ENCODE assay signal across 14 cellular contexts in genomic region chr1:33244143-33244808, GRCh38. TPM values are rescaled to one million over a fixed set of nuclear protein-coding genes. Genes with fewer than 3 reads are reported as not detected.
DNase-seq lines count a peak whose midpoint lies in the region; ATAC-seq and TF ChIP-seq lines count a peak whose summit lies in the region.
"Had no signal": no experiment of that assay in that cellular context is flagged by ENCODE, and none has a peak within 500 bp of the region (broad histone marks: within the 10 kb centered on the region; RNA-seq: fewer than 3 reads in every experiment).

No MANE protein-coding gene starts in this region.

- H3K4me1 ChIP-seq in HEK293 (ENCODE audit: control insufficient read depth, insufficient read depth, low read length) = no peaks in the 10 kb centered on the region
- H3K4me1 ChIP-seq: esophagus muscularis mucosa had no signal

- intact Hi-C loops in CD4-positive, alpha-beta T cell (cut with DNase I, micrococcal nuclease) = no loop called here

- 0 out of 2 replicates have a peak overlapping the region, but pooled peaks have one; percentile 23 for H3K27ac ChIP-seq in 22Rv1
- H3K27ac ChIP-seq in HEK293 (ENCODE audit: extremely low read depth, low read depth, low read length) = no peak overlapping the region
- peak overlapping the region; percentile 21; the same call in 1 of the 2 replicates for H3K27ac ChIP-seq in SK-N-MC
- no peak overlapping the region for H3K27ac ChIP-seq in CD4-positive, alpha-beta T cell (ENCODE audit: low read depth, low read length)
- H3K27ac ChIP-seq: esophagus muscularis mucosa had no signal

- H3K9me3 Mint-ChIP-seq in CD4-positive, alpha-beta T cell = no peaks in the 10 kb centered on the region
- H3K9me3 Mint-ChIP-seq: central memory CD8-positive, alpha-beta T cell; stimulated activated naive B cell treated with anti-CD40 and anti-IgM and Interleukin-4, amounts not matched to agents 10 μg/mL and 1 μg/mL and 100 μg/mL, for 72 hours had no signal

- H3K9ac ChIP-seq in SK-N-MC (ENCODE audit: insufficient read length) = peak overlapping the region; percentile 34

- no peak overlapping the region for H3K4me3 ChIP-seq in HEK293 (ENCODE audit: low read depth, low read length)
- H3K4me3 ChIP-seq in SK-N-MC = no peak overlapping the region
- H3K4me3 ChIP-seq: esophagus muscularis mucosa had no signal

- CTCF ChIA-PET in HEK293 (lab: Yijun Ruan, JAX) = interaction anchor here (0.9 kb wide), 1 partner anchor 366 kb away, joined by 3 read pairs; no protein-coding TSS in a partner anchor
- CTCF ChIA-PET in CD4-positive, alpha-beta T cell (lab: Charles Lee) = no interaction called here

- H3K36me3 Mint-ChIP-seq in CD4-positive, alpha-beta T cell (ENCODE audit: low read depth) = no peaks in the 10 kb centered on the region
- H3K36me3 Mint-ChIP-seq: stimulated activated naive B cell treated with anti-CD40 and anti-IgM and Interleukin-4, amounts not matched to agents 10 μg/mL and 1 μg/mL and 100 μg/mL, for 72 hours had no signal

- no peaks in the 10 kb centered on the region for H3K4me1 Mint-ChIP-seq in CD4-positive, alpha-beta T cell (ENCODE audit: low read depth)
- H3K4me1 Mint-ChIP-seq: central memory CD8-positive, alpha-beta T cell; stimulated activated naive B cell treated with anti-CD40 and anti-IgM and Interleukin-4, amounts not matched to agents 10 μg/mL and 1 μg/mL and 100 μg/mL, for 72 hours had no signal

- H3K4me3 Mint-ChIP-seq in CD4-positive, alpha-beta T cell = no peak overlapping the region
- H3K4me3 Mint-ChIP-seq: activated CD8-positive, alpha-beta T cell treated with anti-CD3 and anti-CD28 coated beads, Interleukin-2, amount 10 ng/mL, durations not matched to agents 7 days and 5 days; central memory CD8-positive, alpha-beta T cell; stimulated activated naive B cell treated with anti-CD40 and anti-IgM and Interleukin-4, amounts not matched to agents 10 μg/mL and 1 μg/mL and 100 μg/mL, for 72 hours had no signal

- DNase-seq in SK-N-MC (ENCODE audit: low read depth, low spot score) (no peak), foreskin melanocyte (peak; percentile 100), NCI-H1417 (lab: John Stamatoyannopoulos, UW) (no peak), OCI-M1 (lab: John Stamatoyannopoulos, UW) (no peak), DMS79 (lab: John Stamatoyannopoulos, UW) (no peak)
- no peak for DNase-seq in CD4-positive, alpha-beta T cell
- DNase-seq: activated CD8-positive, alpha-beta T cell treated with anti-CD3 and anti-CD28 coated beads, Interleukin-2, amount 10 ng/mL, durations not matched to agents 7 days and 5 days; activated gamma-delta T cell; stimulated activated CD4-positive, alpha-beta T cell treated with anti-CD3 and anti-CD28 coated beads, Interleukin-4, amount 100 ng/mL, for 1 hour; stimulated activated naive B cell treated with anti-CD40 and anti-IgM and Interleukin-4, amounts not matched to agents 10 μg/mL and 1 μg/mL and 100 μg/mL, for 72 hours had no signal

- H3K9me3 ChIP-seq in HEK293 (ENCODE audit: control insufficient read depth, insufficient read depth, low read depth, low read length) (no peaks in the 10 kb centered on the region), SK-N-MC (ENCODE audit: low read depth, low read length) (no peaks in the 10 kb centered on the region)
- no peaks in the 10 kb centered on the region for H3K9me3 ChIP-seq in CD4-positive, alpha-beta T cell (ENCODE audit: control insufficient read depth, low read length)
- H3K9me3 ChIP-seq: esophagus muscularis mucosa had no signal

- H3K27ac Mint-ChIP-seq in CD4-positive, alpha-beta T cell = no peak overlapping the region
- H3K27ac Mint-ChIP-seq: activated CD8-positive, alpha-beta T cell treated with anti-CD3 and anti-CD28 coated beads, Interleukin-2, amount 10 ng/mL, durations not matched to agents 7 days and 5 days; stimulated activated naive B cell treated with anti-CD40 and anti-IgM and Interleukin-4, amounts not matched to agents 10 μg/mL and 1 μg/mL and 100 μg/mL, for 72 hours had no signal

- peaks cover 12% of the 10 kb centered on the region for H3K27me3 Mint-ChIP-seq in CD4-positive, alpha-beta T cell

- TF ChIP-seq CTCF in 22Rv1 (IDR thresholded peaks at IDR 0.05) (no peak), HEK293 (tag by site-specific recombination; IDR thresholded peaks at IDR 0.05) (no peak)
- no peak for TF ChIP-seq CTCF in CD4-positive, alpha-beta T cell (IDR thresholded peaks at IDR 0.05)

- H3K36me3 ChIP-seq in HEK293 (ENCODE audit: control insufficient read depth in 2 of 2, insufficient read depth in 1 of 2, low read length in 2 of 2) = no peaks in the 10 kb centered on the region
- no peaks in the 10 kb centered on the region for H3K36me3 ChIP-seq in SK-N-MC (ENCODE audit: insufficient read depth, low read length)
- H3K36me3 ChIP-seq: esophagus muscularis mucosa had no signal

- POLR2A ChIA-PET in HEK293 (lab: Yijun Ruan, JAX) = interaction anchor here (0.6 to 1.3 kb wide), 2 partner anchors 13 to 885 kb away, joined by 4 read pairs; no protein-coding TSS in a partner anchor
- POLR2A ChIA-PET in CD4-positive, alpha-beta T cell (lab: Charles Lee) = no interaction called here

- no peaks in the 10 kb centered on the region for H3K27me3 ChIP-seq in CD4-positive, alpha-beta T cell (ENCODE audit: control insufficient read depth, insufficient read depth, low read length)
- H3K27me3 ChIP-seq: esophagus muscularis mucosa had no signal

- no peak for ATAC-seq in CD4-positive, alpha-beta T cell (ENCODE audit: poor library complexity)
- ATAC-seq: activated CD8-positive, alpha-beta T cell treated with anti-CD3 and anti-CD28 coated beads, Interleukin-2, amount 10 ng/mL, durations not matched to agents 7 days and 5 days; stimulated activated naive B cell treated with anti-CD40 and anti-IgM and Interleukin-4, amounts not matched to agents 10 μg/mL and 1 μg/mL and 100 μg/mL, for 72 hours had no signal

TF ChIP-seq in HEK293, 187 proteins besides CTCF, POLR2A, EP300 and RAD21:
- TF ChIP-seq ZNF184 (tag by site-specific recombination; IDR thresholded peaks at IDR 0.05) (no peak), TCF7L2 (IDR thresholded peaks at IDR 0.05; ENCODE audit: borderline replicate concordance, low read depth, low read length) (no peak), ZNF24 (tag by site-specific recombination; IDR thresholded peaks at IDR 0.05) (0 out of 2 replicates have a peak, but pooled peaks have one; percentile 24), WT1 (tag by site-specific recombination; IDR thresholded peaks at IDR 0.05) (0 out of 2 replicates have a peak, but pooled peaks have one; percentile 31), ZNF768 (tag by site-specific recombination; IDR thresholded peaks at IDR 0.05) (0 out of 2 replicates have a peak, but pooled peaks have one; percentile 51)

RNA-seq across cellular contexts. Expression of gene ZNF362, which starts 12.0 kb away (rescaled TPM):
- total RNA-seq in CD4-positive, alpha-beta T cell = 10 to 100 TPM; 24.7 to 26.6 TPM

Comparison
In these comparisons a context has a peak if more than half of its experiments do, and no peak if none do; other contexts are left out.
1. H3K27ac ChIP-seq: peak in 22Rv1 (single experiment) and SK-N-MC (single experiment); none in HEK293 (single experiment) and CD4-positive, alpha-beta T cell (single experiment).